In the genomic region with DNA sequence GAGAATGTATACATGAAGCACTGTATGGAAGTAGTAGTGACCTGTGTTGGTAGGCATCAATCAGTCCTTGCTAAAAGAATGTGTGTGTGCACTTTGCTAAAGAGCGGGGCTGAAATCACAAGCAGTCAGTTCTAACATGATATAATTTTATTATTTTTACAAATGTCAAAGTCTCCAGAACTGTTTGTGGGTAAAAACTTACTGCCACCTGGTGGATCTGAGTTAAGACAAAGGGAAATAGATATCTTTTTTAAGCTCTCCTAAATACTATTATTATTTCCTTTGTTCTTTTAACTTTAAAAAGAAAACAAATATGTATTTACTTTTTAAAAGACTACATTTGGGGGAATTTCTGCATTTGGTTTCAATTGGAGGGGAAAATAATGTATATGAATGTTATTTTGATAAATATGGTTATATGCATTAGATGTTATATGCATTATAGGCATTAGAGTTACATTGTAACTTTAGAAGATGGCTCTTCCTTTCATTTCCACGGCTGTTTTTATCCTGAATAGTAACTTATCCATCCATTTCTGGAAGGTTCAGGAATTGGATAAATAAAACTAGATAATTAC, we compare ENCODE assay signal across 9 cellular contexts. TPM values are rescaled to one million over a fixed set of nuclear protein-coding genes. Genes with fewer than 3 reads are reported as not detected.
DNase-seq lines count a peak whose midpoint lies in the region; ATAC-seq and TF ChIP-seq lines count a peak whose summit lies in the region.
"Had no signal": no experiment of that assay in that cellular context is flagged by ENCODE, and none has a peak within 500 bp of the region (broad histone marks: within the 10 kb centered on the region; RNA-seq: fewer than 3 reads in every experiment).

No MANE protein-coding gene starts in this region.

- no peak overlapping the region for H3K4me3 Mint-ChIP-seq in activated CD4-positive, alpha-beta T cell treated with anti-CD3 and anti-CD28 coated beads, Interleukin-2, amount 10 ng/mL, durations not matched to agents 7 days and 5 days

- ATAC-seq in esophagus mucosa (no peak), HG03175 (IDR thresholded peaks at IDR 0.05; ENCODE audit: unreplicated experiment) (no peak)

- POLR2A ChIA-PET in activated CD4-positive, alpha-beta T cell treated with anti-CD3 and anti-CD28 coated beads, Interleukin-2, amount 10 ng/mL, durations not matched to agents 7 days and 5 days (lab: Charles Lee) = no interaction called here

- H3K4me1 ChIP-seq in tibial artery = no peaks in the 10 kb centered on the region

- H3K9me3 ChIP-seq in tibial artery = no peaks in the 10 kb centered on the region

- DNase-seq in activated CD4-positive, alpha-beta T cell treated with anti-CD3 and anti-CD28 coated beads, Interleukin-2, amount 10 ng/mL, durations not matched to agents 7 days and 5 days = peak; percentile 25
- DNase-seq in activated CD4-positive, alpha-beta T cell treated with anti-CD3 and anti-CD28 coated beads, Interleukin-2, amount 50 U/mL, for 4 hours = no peak
- DNase-seq in RPMI8226 (peak; percentile 8), fibroblast of the conjunctiva (ENCODE audit: low read depth) (peak; percentile 55), tibial artery (no peak), NCI-H2029 treated with DMSO at 0.1 percent for 48 hours (lab: John Stamatoyannopoulos, UW) (no peak)
- DNase-seq: NCI-H69 had no signal

- H3K27ac Mint-ChIP-seq in activated CD4-positive, alpha-beta T cell treated with anti-CD3 and anti-CD28 coated beads, Interleukin-2, amount 10 ng/mL, durations not matched to agents 7 days and 5 days = no peak overlapping the region

- CTCF ChIA-PET in activated CD4-positive, alpha-beta T cell treated with anti-CD3 and anti-CD28 coated beads, Interleukin-2, amount 10 ng/mL, durations not matched to agents 7 days and 5 days (lab: Charles Lee) = interaction anchor here (0.6 kb wide), 1 partner anchor 19 kb away, joined by 3 read pairs; no protein-coding TSS in a partner anchor

- intact Hi-C loops in tibial artery (cut with DNase I; ENCODE audit: low total_unique reads) = no loop called here

- no peak overlapping the region for H3K4me3 ChIP-seq in tibial artery

- no peak overlapping the region for H3K27ac ChIP-seq in tibial artery

- H3K36me3 ChIP-seq in tibial artery = no peaks in the 10 kb centered on the region

- peaks cover 4% of the 10 kb centered on the region for H3K36me3 Mint-ChIP-seq in activated CD4-positive, alpha-beta T cell treated with anti-CD3 and anti-CD28 coated beads, Interleukin-2, amount 10 ng/mL, durations not matched to agents 7 days and 5 days (ENCODE audit: low read depth)

- H3K9me3 Mint-ChIP-seq in activated CD4-positive, alpha-beta T cell treated with anti-CD3 and anti-CD28 coated beads, Interleukin-2, amount 10 ng/mL, durations not matched to agents 7 days and 5 days = peaks cover 14% of the 10 kb centered on the region

- H3K4me1 Mint-ChIP-seq in activated CD4-positive, alpha-beta T cell treated with anti-CD3 and anti-CD28 coated beads, Interleukin-2, amount 10 ng/mL, durations not matched to agents 7 days and 5 days = peaks cover 10% of the 10 kb centered on the region

- TF ChIP-seq CTCF in tibial artery (IDR thresholded peaks at IDR 0.05) = peak; percentile 38 to 41

- peaks cover 28% of the 10 kb centered on the region for H3K27me3 Mint-ChIP-seq in activated CD4-positive, alpha-beta T cell treated with anti-CD3 and anti-CD28 coated beads, Interleukin-2, amount 10 ng/mL, durations not matched to agents 7 days and 5 days

- H3K27me3 ChIP-seq in tibial artery = no peaks in the 10 kb centered on the region

RNA-seq across cellular contexts. Expression of a gene that starts 7.8 kb away (rescaled TPM):
- 10 to 100 TPM in 1 of 2 experiments, 1 to 10 TPM in 1; 8.0 to 11.8 TPM for total RNA-seq in activated CD4-positive, alpha-beta T cell treated with anti-CD3 and anti-CD28 coated beads, Interleukin-2, amount 10 ng/mL, durations not matched to agents 7 days and 5 days
- total RNA-seq in esophagus mucosa = 32.9 TPM

RNA-seq across cellular contexts. Expression of a gene that starts 37.5 kb away (rescaled TPM):
- not detected for total RNA-seq in activated CD4-positive, alpha-beta T cell treated with anti-CD3 and anti-CD28 coated beads, Interleukin-2, amount 10 ng/mL, durations not matched to agents 7 days and 5 days
- total RNA-seq in esophagus mucosa = 0.28 TPM

Comparison
In these comparisons a context has a peak if more than half of its experiments do, and no peak if none do; other contexts are left out.
1. DNase-seq: peak in activated CD4-positive, alpha-beta T cell treated with anti-CD3 and anti-CD28 coated beads, Interleukin-2, amount 10 ng/mL, durations not matched to agents 7 days and 5 days (single experiment), RPMI8226 (single experiment) and fibroblast of the conjunctiva (single experiment); none in activated CD4-positive, alpha-beta T cell treated with anti-CD3 and anti-CD28 coated beads, Interleukin-2, amount 50 U/mL, for 4 hours (0 of 2), tibial artery (0 of 2) and NCI-H2029 treated with DMSO at 0.1 percent for 48 hours (single experiment).